In the genomic region with DNA sequence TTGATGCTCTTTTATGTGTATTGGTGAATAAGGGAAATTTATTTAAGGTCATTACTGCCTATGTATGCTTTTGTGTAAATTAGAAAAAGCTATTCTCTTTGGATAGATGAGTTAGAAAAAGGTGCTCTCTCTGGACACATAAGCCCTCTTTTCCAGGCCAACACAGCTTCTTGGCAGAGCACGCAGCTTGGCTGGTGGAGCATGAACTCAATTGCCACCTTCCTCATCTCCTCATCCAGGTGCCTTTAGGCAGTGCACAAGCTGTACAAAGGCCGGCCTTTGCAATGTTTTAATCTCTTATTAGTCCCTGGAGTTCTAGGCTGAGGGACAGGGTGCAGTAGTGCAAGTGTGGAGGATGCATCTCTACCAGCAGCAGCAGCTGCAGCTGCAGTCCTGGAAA, we compare ENCODE assay signal across 2 cellular contexts.
TF ChIP-seq lines count a peak whose summit lies in the region.

No MANE protein-coding gene starts in this region.

TF ChIP-seq in IMR-90, 13 proteins besides CTCF, POLR2A, EP300 and RAD21:
- TF ChIP-seq CEBPB (IDR thresholded peaks at IDR 0.05; ENCODE audit: low read depth, low read length) (no peak), FOS (IDR thresholded peaks at IDR 0.05; ENCODE audit: low read depth, low read length) (no peak), MAFK (IDR thresholded peaks at IDR 0.05; ENCODE audit: low read depth, low read length) (no peak), RCOR1 (IDR thresholded peaks at IDR 0.05; ENCODE audit: insufficient replicate concordance, low read length) (no peak), SMC3 (IDR thresholded peaks at IDR 0.05; ENCODE audit: low read depth, low read length) (no peak), MAZ (IDR thresholded peaks at IDR 0.05; ENCODE audit: borderline replicate concordance, low read depth, low read length) (no peak), BHLHE40 (IDR thresholded peaks at IDR 0.05; ENCODE audit: low read depth, low read length) (no peak)
- TF ChIP-seq, protein P1, sequence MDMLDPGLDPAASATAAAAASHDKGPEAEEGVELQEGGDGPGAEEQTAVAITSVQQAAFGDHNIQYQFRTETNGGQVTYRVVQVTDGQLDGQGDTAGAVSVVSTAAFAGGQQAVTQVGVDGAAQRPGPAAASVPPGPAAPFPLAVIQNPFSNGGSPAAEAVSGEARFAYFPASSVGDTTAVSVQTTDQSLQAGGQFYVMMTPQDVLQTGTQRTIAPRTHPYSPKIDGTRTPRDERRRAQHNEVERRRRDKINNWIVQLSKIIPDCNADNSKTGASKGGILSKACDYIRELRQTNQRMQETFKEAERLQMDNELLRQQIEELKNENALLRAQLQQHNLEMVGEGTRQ (IDR thresholded peaks at IDR 0.05; ENCODE audit: low read depth, low read length), result no peak

TF ChIP-seq in H1, 55 proteins besides CTCF, POLR2A, EP300 and RAD21:
- no peak for TF ChIP-seq BRCA1 (IDR thresholded peaks at IDR 0.05; ENCODE audit: low read depth, low read length)
- no peak for TF ChIP-seq SIN3A (conservative IDR thresholded peaks at IDR 0.05 in 1 of 2, IDR thresholded peaks at IDR 0.05 in 1 of 2; ENCODE audit: low read depth in 1 of 2, low read length in 2 of 2)
- no peak for TF ChIP-seq TAF1 (IDR thresholded peaks at IDR 0.05; ENCODE audit: low read depth, low read length)
- no peak for TF ChIP-seq RFX5 (IDR thresholded peaks at IDR 0.05; ENCODE audit: borderline replicate concordance, low read depth, low read length)
- TF ChIP-seq, protein P1 (IDR thresholded peaks at IDR 0.05; ENCODE audit: low read length), result no peak
- TF ChIP-seq PHF8 (conservative IDR thresholded peaks at IDR 0.05; ENCODE audit: low read depth, low read length), result no peak
- no peak for TF ChIP-seq NANOG (IDR thresholded peaks at IDR 0.05; ENCODE audit: insufficient read depth, low read depth, low read length, poor library complexity, severe bottlenecking)
- TF ChIP-seq KDM5A (IDR thresholded peaks at IDR 0.05; ENCODE audit: low read length), result no peak
- TF ChIP-seq SRF (IDR thresholded peaks at IDR 0.05; ENCODE audit: low read depth, low read length), result no peak
- no peak for TF ChIP-seq TCF12 (IDR thresholded peaks at IDR 0.05; ENCODE audit: low read depth, low read length)
- no peak for TF ChIP-seq CREB1 (IDR thresholded peaks at IDR 0.05)
- no peak for TF ChIP-seq SIX5 (IDR thresholded peaks at IDR 0.05; ENCODE audit: low read depth, low read length)
- no peak for TF ChIP-seq ASH2L (IDR thresholded peaks at IDR 0.05; ENCODE audit: low read length)
- TF ChIP-seq ZNF274 (IDR thresholded peaks at IDR 0.05; ENCODE audit: borderline replicate concordance, extremely low read depth, low read length), result no peak
- TF ChIP-seq TEAD4 (IDR thresholded peaks at IDR 0.05; ENCODE audit: low read depth, low read length), result no peak
- TF ChIP-seq GABPA (IDR thresholded peaks at IDR 0.05; ENCODE audit: borderline replicate concordance, insufficient read depth, low read length), result no peak
- TF ChIP-seq RNF2 (IDR thresholded peaks at IDR 0.05; ENCODE audit: borderline replicate concordance, low read depth, low read length, missing control alignments, poor library complexity, severe bottlenecking), result no peak
